In the genomic region with DNA sequence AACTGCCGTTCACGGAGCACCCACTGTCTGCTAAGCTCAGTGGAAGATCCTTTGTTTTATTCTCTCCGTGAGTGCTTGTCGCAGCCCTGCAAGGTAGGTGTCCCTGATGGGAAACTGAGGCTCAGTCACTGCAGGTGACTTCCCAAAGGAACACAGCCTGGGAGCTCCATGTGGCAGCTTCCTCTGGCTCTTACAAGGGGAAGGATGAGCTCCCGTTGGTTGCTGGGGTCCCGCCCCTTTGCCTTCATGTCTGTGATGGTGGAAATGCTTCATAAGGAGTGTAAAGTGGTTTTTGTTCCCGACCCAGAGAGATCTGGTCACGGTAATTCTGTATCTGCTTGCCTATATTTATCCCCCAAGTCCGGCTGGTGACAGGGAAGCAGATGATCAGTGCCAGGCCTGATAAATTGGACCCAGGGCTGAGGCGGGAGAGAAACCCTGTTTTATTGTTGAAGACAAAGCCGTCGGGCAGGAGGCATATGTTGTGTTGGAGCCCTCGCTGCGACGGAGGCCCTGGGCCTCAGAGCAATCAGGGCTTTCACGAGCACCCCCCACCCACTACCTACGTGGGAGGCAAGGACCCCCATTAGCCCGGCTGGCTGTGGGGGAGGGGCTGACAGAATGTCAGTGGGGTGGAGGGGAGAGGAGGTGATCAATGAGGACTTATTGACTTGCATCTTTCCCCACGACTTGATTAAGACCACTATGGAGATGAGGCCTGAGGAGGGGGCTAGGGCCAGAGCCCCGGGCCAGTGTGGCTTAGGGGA, we compare ENCODE assay signal across 18 cellular contexts.
"Had no signal": no experiment of that assay in that cellular context is flagged by ENCODE, and none has a peak within 500 bp of the region (broad histone marks: within the 10 kb centered on the region; RNA-seq: fewer than 3 reads in every experiment).

No MANE protein-coding gene starts in this region.

- H3K36me3 ChIP-seq: thoracic aorta, upper lobe of left lung had no signal

- H3K27me3 ChIP-seq: upper lobe of left lung had no signal

- FAIRE-seq: bronchial epithelial cell, endometrium had no signal

- H3K4me3 Mint-ChIP-seq: activated B cell treated with CpG ODN at 0.5 μM for 24 hours; activated CD4-positive, alpha-beta T cell treated with anti-CD3 and anti-CD28 coated beads for 36 hours; activated naive CD8-positive, alpha-beta T cell treated with anti-CD3 and anti-CD28 coated beads for 36 hours; immature natural killer cell; memory B cell; T-cell had no signal

- ATAC-seq: activated CD4-positive, alpha-beta T cell treated with anti-CD3 and anti-CD28 coated beads for 36 hours; T-cell had no signal

- H3K4me1 Mint-ChIP-seq: memory B cell had no signal

- H3K9me3 ChIP-seq: thoracic aorta had no signal

- H3K36me3 Mint-ChIP-seq: activated naive CD8-positive, alpha-beta T cell treated with anti-CD3 and anti-CD28 coated beads for 36 hours; memory B cell; T-cell had no signal

- H3K27me3 Mint-ChIP-seq: activated CD4-positive, alpha-beta T cell treated with anti-CD3 and anti-CD28 coated beads for 36 hours; activated naive CD8-positive, alpha-beta T cell treated with anti-CD3 and anti-CD28 coated beads for 36 hours; T-cell had no signal

- H3K27ac Mint-ChIP-seq: activated B cell treated with CpG ODN at 0.5 μM for 24 hours; activated CD4-positive, alpha-beta T cell treated with anti-CD3 and anti-CD28 coated beads for 36 hours; activated naive CD8-positive, alpha-beta T cell treated with anti-CD3 and anti-CD28 coated beads for 36 hours; immature natural killer cell; memory B cell; T-cell had no signal

- H3K27ac ChIP-seq: thoracic aorta, upper lobe of left lung had no signal

- DNase-seq: activated B cell treated with CpG ODN at 0.5 μM for 24 hours; activated CD4-positive, alpha-beta T cell treated with anti-CD3 and anti-CD28 coated beads for 36 hours; activated CD4-positive, alpha-beta T cell treated with anti-CD3 and anti-CD28 coated beads, Interleukin-2, amount 50 U/mL, for 48 hours; activated naive CD4-positive, alpha-beta T cell treated with Interleukin-2 at 50 U/mL for 16 hours; activated naive CD8-positive, alpha-beta T cell treated with anti-CD3 and anti-CD28 coated beads for 36 hours; activated T-cell treated with anti-CD3 and anti-CD28 coated beads, Interleukin-2, amount 50 U/mL, for 48 hours; cerebellar nuclear complex; immature natural killer cell; kidney glomerular epithelial cell; retina; stimulated activated CD4-positive, alpha-beta T cell treated with anti-CD3 and anti-CD28 coated beads, Interleukin-4, amount 100 ng/mL, for 24 hours; stimulated activated naive CD4-positive, alpha-beta T cell treated with Interleukin-2 at 50 U/mL for 16 hours; T-cell; upper lobe of left lung had no signal

- H3K4me3 ChIP-seq: thoracic aorta, upper lobe of left lung had no signal
